In genomic region chr20:8287328-8287727, GRCh38 we compare ENCODE assay signal across 32 cellular contexts.
DNase-seq lines count a peak whose midpoint lies in the region; ATAC-seq, FAIRE-seq and TF ChIP-seq lines count a peak whose summit lies in the region.
"Had no signal": no experiment of that assay in that cellular context is flagged by ENCODE, and none has a peak within 500 bp of the region (broad histone marks: within the 10 kb centered on the region; RNA-seq: fewer than 3 reads in every experiment).

No MANE protein-coding gene starts in this region.

- H3K4me3 ChIP-seq in A673 (ENCODE audit: low read depth, low read length, poor library complexity, severe bottlenecking): no peak overlapping the region
- H3K4me3 ChIP-seq in WERI-Rb-1 (ENCODE audit: low read depth, low read length): no peak overlapping the region
- H3K4me3 ChIP-seq in HepG2 (replicated peaks in 1 of 3; ENCODE audit: insufficient read depth in 1 of 3, low read depth in 2 of 3, low read length in 3 of 3): no peak overlapping the region
- H3K4me3 ChIP-seq: BLaER1 treated with 17β-estradiol and CSF1 and Interleukin-3, amounts not matched to agents 10 nM and 100 nM; gastrocnemius medialis; hepatocyte; MG63; PC-9; prostate gland; upper lobe of left lung had no signal

- no peak overlapping the region for H3K9ac ChIP-seq in HepG2 (ENCODE audit: insufficient read depth, low read depth, low read length)
- H3K9ac ChIP-seq: BLaER1 treated with 17β-estradiol and CSF1 and Interleukin-3, amounts not matched to agents 10 nM and 100 nM had no signal

- no peak for TF ChIP-seq CTCF in A673 (conservative IDR thresholded peaks at IDR 0.05; ENCODE audit: low read depth, low read length)
- no peak for TF ChIP-seq CTCF in WERI-Rb-1 (IDR thresholded peaks at IDR 0.05; ENCODE audit: low read depth, low read length)
- TF ChIP-seq CTCF in HepG2 (CRISPR knock-in tag; IDR thresholded peaks at IDR 0.05): no peak

- no peaks in the 10 kb centered on the region for H3K36me3 Mint-ChIP-seq in activated CD4-positive, alpha-beta memory T cell treated with anti-CD3 and anti-CD28 coated beads, Interleukin-2, amount 10 ng/mL, durations not matched to agents 7 days and 5 days (ENCODE audit: low read depth)
- H3K36me3 Mint-ChIP-seq: activated naive CD8-positive, alpha-beta T cell treated with anti-CD3 and anti-CD28 coated beads, Interleukin-2, amount 10 ng/mL, durations not matched to agents 7 days and 5 days; memory B cell had no signal

- H3K79me2 ChIP-seq in HepG2 (ENCODE audit: insufficient read depth, low read length): no peaks in the 10 kb centered on the region
- H3K79me2 ChIP-seq: hepatocyte had no signal

- in situ Hi-C loops in HepG2 (cut with HindIII; ENCODE audit: extremely low pct_ligation_motif_present, low pct_unique_long_range_greater_than_20kb): no loop called here

- FAIRE-seq in HepG2 (lab: Jason Lieb, UNC): no peak

- POLR2A ChIA-PET in A673 (lab: Charles Lee; ENCODE audit: low non-redundant PET): no interaction called here
- POLR2A ChIA-PET in activated CD4-positive, alpha-beta memory T cell treated with anti-CD3 and anti-CD28 coated beads, Interleukin-2, amount 10 ng/mL, durations not matched to agents 7 days and 5 days (lab: Charles Lee): no interaction called here
- POLR2A ChIA-PET in HepG2 (lab: Yijun Ruan, JAX): no interaction called here

- WGBS in HepG2 (ENCODE audit: low lambda C conversion rate): over 99% methylated on average over 4 of the region's 4 CpGs

- no peaks in the 10 kb centered on the region for H3K27me3 ChIP-seq in A673 (replicated peaks; ENCODE audit: insufficient read depth, low read depth, low read length, poor library complexity)
- no peaks in the 10 kb centered on the region for H3K27me3 ChIP-seq in WERI-Rb-1 (ENCODE audit: insufficient read depth, low read depth, severe bottlenecking)
- H3K27me3 ChIP-seq in HepG2 (ENCODE audit: control insufficient read depth in 1 of 2, insufficient read depth in 2 of 2, low read length in 2 of 2): no peaks in the 10 kb centered on the region
- H3K27me3 ChIP-seq: BLaER1 treated with 17β-estradiol and CSF1 and Interleukin-3, amounts not matched to agents 10 nM and 100 nM; gastrocnemius medialis; hepatocyte; MG63; upper lobe of left lung had no signal

- H3K27ac Mint-ChIP-seq in activated CD4-positive, alpha-beta memory T cell treated with anti-CD3 and anti-CD28 coated beads, Interleukin-2, amount 10 ng/mL, durations not matched to agents 7 days and 5 days: no peak overlapping the region
- H3K27ac Mint-ChIP-seq: activated CD4-positive, alpha-beta T cell treated with anti-CD3 and anti-CD28 coated beads for 36 hours; activated naive CD8-positive, alpha-beta T cell treated with anti-CD3 and anti-CD28 coated beads, Interleukin-2, amount 10 ng/mL, durations not matched to agents 7 days and 5 days; H9; memory B cell had no signal

- no peaks in the 10 kb centered on the region for H3K9me3 ChIP-seq in A673 (ENCODE audit: low read depth, low read length, poor library complexity, severe bottlenecking)
- no peaks in the 10 kb centered on the region for H3K9me3 ChIP-seq in WERI-Rb-1 (ENCODE audit: severe bottlenecking)
- no peaks in the 10 kb centered on the region for H3K9me3 ChIP-seq in HepG2 (ENCODE audit: low read length)
- H3K9me3 ChIP-seq: BLaER1 treated with 17β-estradiol and CSF1 and Interleukin-3, amounts not matched to agents 10 nM and 100 nM; gastrocnemius medialis; MG63; prostate gland; upper lobe of left lung had no signal

- TF ChIP-seq EP300 in HepG2 (IDR thresholded peaks at IDR 0.05; ENCODE audit: low read depth in 2 of 2, low read length in 2 of 2) (no peak), HepG2 (CRISPR knock-in tag; IDR thresholded peaks at IDR 0.05; ENCODE audit: borderline replicate concordance) (no peak)

- no peaks in the 10 kb centered on the region for H3K27me3 Mint-ChIP-seq in activated CD4-positive, alpha-beta memory T cell treated with anti-CD3 and anti-CD28 coated beads, Interleukin-2, amount 10 ng/mL, durations not matched to agents 7 days and 5 days
- H3K27me3 Mint-ChIP-seq: activated naive CD8-positive, alpha-beta T cell treated with anti-CD3 and anti-CD28 coated beads, Interleukin-2, amount 10 ng/mL, durations not matched to agents 7 days and 5 days; memory B cell had no signal

- H3K27ac ChIP-seq in A673 (ENCODE audit: low read depth, low read length, poor library complexity, severe bottlenecking): no peak overlapping the region
- no peak overlapping the region for H3K27ac ChIP-seq in WERI-Rb-1
- H3K27ac ChIP-seq in HepG2 (ENCODE audit: extremely low read length, insufficient read depth, low read length): no peak overlapping the region
- H3K27ac ChIP-seq: BLaER1 treated with 17β-estradiol and CSF1 and Interleukin-3, amounts not matched to agents 10 nM and 100 nM; gastrocnemius medialis; hepatocyte; PC-9; prostate gland; upper lobe of left lung had no signal

- BruUV-seq in A673 (replicated peaks; lab: Mats Ljungman, UMichigan) (no TSS peak), HepG2 (replicated peaks; lab: Mats Ljungman, UMichigan) (no TSS peak)

- H3K4me1 ChIP-seq in A673 (ENCODE audit: insufficient read depth, low read length, poor library complexity, severe bottlenecking): no peaks in the 10 kb centered on the region
- peaks cover 30% of the 10 kb centered on the region for H3K4me1 ChIP-seq in HepG2 (ENCODE audit: insufficient read depth, low read length)
- H3K4me1 ChIP-seq: BLaER1 treated with 17β-estradiol and CSF1 and Interleukin-3, amounts not matched to agents 10 nM and 100 nM; prostate gland; upper lobe of left lung had no signal

- H3K36me3 ChIP-seq in A673 (ENCODE audit: insufficient read depth, low read length, poor library complexity, severe bottlenecking) (no peaks in the 10 kb centered on the region), WERI-Rb-1 (no peaks in the 10 kb centered on the region), HepG2 (replicated peaks in 1 of 2; ENCODE audit: control insufficient read depth in 1 of 2, insufficient read depth in 2 of 2, low read length in 2 of 2) (peaks cover 6 to 12% of the 10 kb centered on the region in 2 experiments; a peak in 4 of 5 replicates)
- H3K36me3 ChIP-seq: BLaER1 treated with 17β-estradiol and CSF1 and Interleukin-3, amounts not matched to agents 10 nM and 100 nM; gastrocnemius medialis; MG63; prostate gland; upper lobe of left lung had no signal

- no peaks in the 10 kb centered on the region for H3K4me1 Mint-ChIP-seq in activated CD4-positive, alpha-beta memory T cell treated with anti-CD3 and anti-CD28 coated beads, Interleukin-2, amount 10 ng/mL, durations not matched to agents 7 days and 5 days
- H3K4me1 Mint-ChIP-seq: activated CD4-positive, alpha-beta T cell treated with anti-CD3 and anti-CD28 coated beads for 36 hours; activated naive CD8-positive, alpha-beta T cell treated with anti-CD3 and anti-CD28 coated beads, Interleukin-2, amount 10 ng/mL, durations not matched to agents 7 days and 5 days; H9; memory B cell had no signal

- no peak overlapping the region for H3K4me3 Mint-ChIP-seq in activated CD4-positive, alpha-beta memory T cell treated with anti-CD3 and anti-CD28 coated beads, Interleukin-2, amount 10 ng/mL, durations not matched to agents 7 days and 5 days
- H3K4me3 Mint-ChIP-seq: activated CD4-positive, alpha-beta T cell treated with anti-CD3 and anti-CD28 coated beads for 36 hours; activated naive CD8-positive, alpha-beta T cell treated with anti-CD3 and anti-CD28 coated beads, Interleukin-2, amount 10 ng/mL, durations not matched to agents 7 days and 5 days; H9; memory B cell had no signal

- no peak for TF ChIP-seq POLR2A in HepG2 (IDR thresholded peaks at IDR 0.05; ENCODE audit: insufficient read depth in 1 of 2, low read depth in 2 of 2, low read length in 2 of 2)

- no peak overlapping the region for H2AFZ ChIP-seq in HepG2 (ENCODE audit: low read length)
- H2AFZ ChIP-seq: hepatocyte, PC-9 had no signal

- intact Hi-C loops in A673 (cut with micrococcal nuclease; ENCODE audit: unreplicated experiment) (no loop called here), HepG2 (cut with micrococcal nuclease; ENCODE audit: unreplicated experiment) (no loop called here)

- H3K9me3 Mint-ChIP-seq in activated CD4-positive, alpha-beta memory T cell treated with anti-CD3 and anti-CD28 coated beads, Interleukin-2, amount 10 ng/mL, durations not matched to agents 7 days and 5 days: no peaks in the 10 kb centered on the region
- H3K9me3 Mint-ChIP-seq: activated naive CD8-positive, alpha-beta T cell treated with anti-CD3 and anti-CD28 coated beads, Interleukin-2, amount 10 ng/mL, durations not matched to agents 7 days and 5 days; H9; memory B cell had no signal

- no peaks in the 10 kb centered on the region; the same call in 1 of the 2 replicates for H4K20me1 ChIP-seq in HepG2 (ENCODE audit: insufficient read depth, low read length)
- H4K20me1 ChIP-seq: BLaER1 treated with 17β-estradiol and CSF1 and Interleukin-3, amounts not matched to agents 10 nM and 100 nM had no signal

- CTCF ChIA-PET in A673 (lab: Charles Lee) (no interaction called here), HepG2 (lab: Yijun Ruan, JAX; ENCODE audit: low intra/inter-chr PET ratio, low total read pairs) (no interaction called here)
- CTCF ChIA-PET in activated CD4-positive, alpha-beta memory T cell treated with anti-CD3 and anti-CD28 coated beads, Interleukin-2, amount 10 ng/mL, durations not matched to agents 7 days and 5 days (lab: Charles Lee): no interaction called here

- ATAC-seq in HG03521 (IDR thresholded peaks at IDR 0.05; ENCODE audit: unreplicated experiment) (no peak), GM21526 (IDR thresholded peaks at IDR 0.05; ENCODE audit: low FRiP score, unreplicated experiment) (no peak), HepG2 (no peak)
- ATAC-seq: activated CD4-positive, alpha-beta T cell treated with anti-CD3 and anti-CD28 coated beads for 36 hours; gastrocnemius medialis; left colon; Right ventricle myocardium inferior; sciatic nerve had no signal

- TF ChIP-seq RAD21 in HepG2 (CRISPR knock-in tag; IDR thresholded peaks at IDR 0.05): no peak

- DNase-seq in A673 (ENCODE audit: low spot score): peak; percentile 10
- DNase-seq in DMS 273 treated with DMSO at 0.1 percent for 48 hours (lab: John Stamatoyannopoulos, UW): peak; percentile 87
- DNase-seq in NCI-H2171 treated with DMSO at 0.1 percent for 48 hours (lab: John Stamatoyannopoulos, UW): peak; percentile 99
- DNase-seq in WERI-Rb-1: peak; percentile 48
- no peak for DNase-seq in activated CD4-positive, alpha-beta memory T cell treated with anti-CD3 and anti-CD28 coated beads, Interleukin-2, amount 10 ng/mL, durations not matched to agents 7 days and 5 days
- no peak for DNase-seq in HepG2 (ENCODE audit: low spot score)
- DNase-seq: activated CD4-positive, alpha-beta T cell treated with anti-CD3 and anti-CD28 coated beads for 36 hours; activated effector memory CD4-positive, alpha-beta T cell treated with anti-CD3 and anti-CD28 coated beads, Interleukin-2, amount 50 U/mL, for 16 hours; activated naive CD8-positive, alpha-beta T cell treated with anti-CD3 and anti-CD28 coated beads, Interleukin-2, amount 10 ng/mL, durations not matched to agents 7 days and 5 days; activated T-cell treated with anti-CD3 and anti-CD28 coated beads for 4 hours; central memory CD4-positive, alpha-beta T cell; dermis blood vessel endothelial cell; DMS79 treated with DMSO at 0.1 percent for 48 hours; gastrocnemius medialis; H9; KG1; left colon; MG63; NCI-H2029 treated with DMSO at 0.1 percent for 48 hours; NK-92 treated with Interleukin-12 subunit alpha and Interleukin-12 subunit beta, amount 100 ng/mL, for 24 hours; PC-9; stimulated activated CD4-positive, alpha-beta T cell treated with anti-CD3 and anti-CD28 coated beads, Interleukin-12 subunit alpha, Interleukin-12 subunit beta, amount 100 ng/mL, for 4 hours; stimulated activated CD4-positive, alpha-beta T cell treated with anti-CD3 and anti-CD28 coated beads, Interleukin-4, amount 100 ng/mL, for 1 hour; upper lobe of left lung had no signal

- H3K4me2 ChIP-seq in HepG2 (ENCODE audit: low read depth, low read length): no peak overlapping the region
- H3K4me2 ChIP-seq: BLaER1 treated with 17β-estradiol and CSF1 and Interleukin-3, amounts not matched to agents 10 nM and 100 nM; hepatocyte; PC-9 had no signal

Comparison
In these comparisons a context has a peak if more than half of its experiments do, and no peak if none do; other contexts are left out.
1. DNase-seq: peak in A673 (single experiment), DMS 273 treated with DMSO at 0.1 percent for 48 hours (single experiment), NCI-H2171 treated with DMSO at 0.1 percent for 48 hours (single experiment) and WERI-Rb-1 (single experiment); none in activated CD4-positive, alpha-beta memory T cell treated with anti-CD3 and anti-CD28 coated beads, Interleukin-2, amount 10 ng/mL, durations not matched to agents 7 days and 5 days (single experiment) and HepG2 (single experiment).